Comparison of ENCODE assay signal across 6 cellular contexts in the genomic region with DNA sequence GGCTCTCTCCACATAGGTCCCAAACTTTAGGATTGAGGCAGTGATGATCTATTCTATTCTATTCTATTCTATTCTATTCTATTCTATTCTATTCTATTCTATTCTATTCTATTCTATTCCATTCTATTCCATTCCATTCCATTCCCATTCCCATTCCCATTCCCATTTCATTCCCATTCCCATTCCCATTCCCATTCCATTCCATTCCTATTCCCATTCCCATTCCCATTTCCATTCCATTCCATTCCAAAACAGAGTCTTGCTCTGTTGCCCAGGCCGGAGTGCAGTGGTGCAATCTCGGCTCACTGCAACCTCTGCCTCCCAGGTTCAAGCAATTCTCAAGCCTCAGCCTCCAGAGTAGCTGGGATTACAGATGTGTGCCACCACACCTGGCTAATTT. TPM values are rescaled to one million over a fixed set of nuclear protein-coding genes. Genes with fewer than 3 reads are reported as not detected.
"Had no signal": no experiment of that assay in that cellular context is flagged by ENCODE, and none has a peak within 500 bp of the region (broad histone marks: within the 10 kb centered on the region; RNA-seq: fewer than 3 reads in every experiment).

No MANE protein-coding gene starts in this region.

RNA-seq across cellular contexts. Expression of a gene that starts 9.5 kb away (rescaled TPM):
- total RNA-seq: HepG2, HT-29, HT1080, IMR-90, K562 had no signal
- polyA plus RNA-seq: HepG2, IgD-negative memory B cell, IMR-90, K562 had no signal

RNA-seq across cellular contexts. Expression of a gene that starts 32.2 kb away (rescaled TPM):
- total RNA-seq: HepG2, HT-29, HT1080, IMR-90, K562 had no signal
- polyA plus RNA-seq: HepG2, IgD-negative memory B cell, IMR-90, K562 had no signal
